9 cellular contexts compared by ENCODE assay signal in the genomic region with DNA sequence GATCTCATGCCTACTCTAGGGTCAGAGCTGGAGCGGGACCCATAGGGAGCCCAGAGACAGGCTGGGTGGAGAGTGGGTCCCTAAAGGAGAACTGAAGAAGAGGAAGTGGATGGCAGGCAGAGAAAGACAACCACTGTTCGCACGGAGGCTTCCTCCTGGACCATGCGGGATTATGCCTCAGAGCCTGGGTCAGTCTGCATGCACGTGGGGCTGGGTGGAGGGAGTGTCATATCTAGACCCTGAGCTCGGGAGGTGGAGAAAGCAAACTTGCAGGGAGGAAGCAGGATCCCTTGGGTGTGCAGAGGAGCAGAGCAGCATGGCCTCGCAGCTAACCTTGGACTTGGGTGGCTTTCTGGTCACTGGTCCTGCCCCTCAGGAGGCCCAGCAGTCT.
DNase-seq lines count a peak whose midpoint lies in the region; ATAC-seq, FAIRE-seq and TF ChIP-seq lines count a peak whose summit lies in the region.
"Had no signal": no experiment of that assay in that cellular context is flagged by ENCODE, and none has a peak within 500 bp of the region (broad histone marks: within the 10 kb centered on the region; RNA-seq: fewer than 3 reads in every experiment).

No MANE protein-coding gene starts in this region.

- peak overlapping the region; percentile 75 to 85 for H3K27ac Mint-ChIP-seq in natural killer cell treated with Interleukin-12 subunit alpha and Interleukin-12 subunit beta and Interleukin-15 and Interleukin-18, amount 100 ng/mL, for 72 hours

- no peak overlapping the region for H3K4me3 ChIP-seq in GM12864 (ENCODE audit: low read depth, low read length)
- H3K4me3 ChIP-seq in tibial nerve, result no peak overlapping the region
- H3K4me3 ChIP-seq: Peyer's patch had no signal

- H3K27ac ChIP-seq in tibial nerve, result no peak overlapping the region

- DNase-seq in GM12864 (ENCODE audit: low read depth) (peak; percentile 4), anterior cingulate cortex (lab: John Stamatoyannopoulos, UW) (peak in 30 of 58 donors; percentile 7 to 49 (median 26)), tibial nerve (ENCODE audit: low spot score in 2 of 2) (no peak), urothelium cell line (ENCODE audit: low spot score) (no peak)
- DNase-seq in natural killer cell treated with Interleukin-12 subunit alpha and Interleukin-12 subunit beta and Interleukin-15 and Interleukin-18, amount 100 ng/mL, for 72 hours (ENCODE audit: low spot score), result no peak

- TF ChIP-seq POLR2A in tibial nerve (IDR thresholded peaks at IDR 0.05), result no peak

- H3K4me1 ChIP-seq in tibial nerve, result peaks cover 0 to 3% (median 0%) of the 10 kb centered on the region in 4 donors
- H3K4me1 ChIP-seq: Peyer's patch had no signal

- H3K27me3 ChIP-seq in tibial nerve, result no peaks in the 10 kb centered on the region
- H3K27me3 ChIP-seq: Peyer's patch had no signal

- H3K36me3 ChIP-seq in tibial nerve, result no peaks in the 10 kb centered on the region
- H3K36me3 ChIP-seq: Peyer's patch had no signal

- no peaks in the 10 kb centered on the region for H3K9me3 ChIP-seq in tibial nerve
- H3K9me3 ChIP-seq: Peyer's patch had no signal

- H3K4me1 Mint-ChIP-seq in natural killer cell treated with Interleukin-12 subunit alpha and Interleukin-12 subunit beta and Interleukin-15 and Interleukin-18, amount 100 ng/mL, for 72 hours (ENCODE audit: low read depth in 2 of 2), result peaks cover 17 to 32% of the 10 kb centered on the region in 2 donors

- H3K9me3 Mint-ChIP-seq in natural killer cell treated with Interleukin-12 subunit alpha and Interleukin-12 subunit beta and Interleukin-15 and Interleukin-18, amount 100 ng/mL, for 72 hours, result no peaks in the 10 kb centered on the region

- ATAC-seq in HG03159 (IDR thresholded peaks at IDR 0.05; ENCODE audit: unreplicated experiment) (peak; percentile 65), GM19467 (IDR thresholded peaks at IDR 0.05; ENCODE audit: unreplicated experiment) (no peak), GM21360 (IDR thresholded peaks at IDR 0.05; ENCODE audit: unreplicated experiment) (no peak)
- peak in 1 of 2 donors; percentile 7 for ATAC-seq in natural killer cell treated with Interleukin-12 subunit alpha and Interleukin-12 subunit beta and Interleukin-15 and Interleukin-18, amount 100 ng/mL, for 72 hours

- no peaks in the 10 kb centered on the region for H3K27me3 Mint-ChIP-seq in natural killer cell treated with Interleukin-12 subunit alpha and Interleukin-12 subunit beta and Interleukin-15 and Interleukin-18, amount 100 ng/mL, for 72 hours

- whole genome bisulfite sequencing in tibial nerve, 2 donors, result 81 to 87% methylated on average over 7 of the region's 7 CpGs

- FAIRE-seq in urothelium cell line (lab: Jason Lieb, UNC), result no peak

- H3K4me3 Mint-ChIP-seq in natural killer cell treated with Interleukin-12 subunit alpha and Interleukin-12 subunit beta and Interleukin-15 and Interleukin-18, amount 100 ng/mL, for 72 hours, result peak overlapping the region; percentile 55

- TF ChIP-seq CTCF in GM12864 (IDR thresholded peaks at IDR 0.05; ENCODE audit: low read depth, low read length, missing control alignments) (no peak), tibial nerve (IDR thresholded peaks at IDR 0.05) (no peak)

- peak in 1 of 2 donors; percentile 22 for TF ChIP-seq EP300 in tibial nerve (IDR thresholded peaks at IDR 0.05)

- no peaks in the 10 kb centered on the region for H3K36me3 Mint-ChIP-seq in natural killer cell treated with Interleukin-12 subunit alpha and Interleukin-12 subunit beta and Interleukin-15 and Interleukin-18, amount 100 ng/mL, for 72 hours

Comparison
In these comparisons a context has a peak if more than half of its experiments do, and no peak if none do; other contexts are left out.
1. DNase-seq: peak in GM12864 (single experiment) and anterior cingulate cortex (30 of 58); none in natural killer cell treated with Interleukin-12 subunit alpha and Interleukin-12 subunit beta and Interleukin-15 and Interleukin-18, amount 100 ng/mL, for 72 hours (single experiment), tibial nerve (0 of 2) and urothelium cell line (single experiment).